Comparison of ENCODE assay signal across 8 cellular contexts in genomic region chr1:241847796-241848668, GRCh38. TPM values are rescaled to one million over a fixed set of nuclear protein-coding genes. Genes with fewer than 3 reads are reported as not detected.
DNase-seq lines count a peak whose midpoint lies in the region; ATAC-seq, FAIRE-seq and TF ChIP-seq lines count a peak whose summit lies in the region.

EXO1 (plus strand) TSS chr1:241848204; CDS start chr1:241850426, 2,222 bp downstream.

- H3K36me3 ChIP-seq in adrenal gland (replicated peaks in 1 of 2), result no peaks in the 10 kb centered on the region
- H3K36me3 ChIP-seq in urinary bladder (ENCODE audit: insufficient read depth), result no peaks in the 10 kb centered on the region

- ATAC-seq in HG02840 (IDR thresholded peaks at IDR 0.05; ENCODE audit: low FRiP score, unreplicated experiment) (peak; percentile 98), left cardiac atrium (peak; percentile 99)

- H3K27ac Mint-ChIP-seq in progenitor cell of endocrine pancreas, result peak within 1 kb of the TSS; percentile 96

- H3K4me3 ChIP-seq in adrenal gland (peak within 1 kb of the TSS; percentile 65 to 99 (median 92)), urinary bladder (ENCODE audit: low read depth, low read length) (peak within 1 kb of the TSS; percentile 63)

- H3K4me3 Mint-ChIP-seq in progenitor cell of endocrine pancreas (ENCODE audit: low read depth), result peak within 1 kb of the TSS; percentile 98

- TF ChIP-seq CTCF in adrenal gland (IDR thresholded peaks at IDR 0.05) (peak in 1 of 6 experiments; percentile 32), progenitor cell of endocrine pancreas (IDR thresholded peaks at IDR 0.05; ENCODE audit: unreplicated experiment) (peak; percentile 31)

- no peaks in the 10 kb centered on the region for H3K27me3 ChIP-seq in adrenal gland

- WGBS in adrenal gland, 4 donors, result 0 to 2% (median 1%) methylated on average over 32 to 68 of the region's 68 CpGs
- under 1% methylated on average over 68 of the region's 68 CpGs for WGBS in urinary bladder

- DNase-seq in GM12892 (ENCODE audit: insufficient read length), result peak; percentile 86
- peak; percentile 93 for DNase-seq in NCI-H1436 (lab: John Stamatoyannopoulos, UW)
- peak; percentile 67 to 95 (median 80) for DNase-seq in T-helper 1 cell
- peak; percentile 85 to 93 (median 90) for DNase-seq in adrenal gland
- peak; percentile 92 for DNase-seq in left cardiac atrium
- peak; percentile 66 for DNase-seq in progenitor cell of endocrine pancreas (ENCODE audit: low spot score, unreplicated experiment)

- peak within 1 kb of the TSS; percentile 73 to 99 (median 94) for H3K27ac ChIP-seq in adrenal gland
- H3K27ac ChIP-seq in urinary bladder (ENCODE audit: low read depth), result peak within 1 kb of the TSS; percentile 97

- peaks cover 5% of the 10 kb centered on the region for H3K27me3 Mint-ChIP-seq in progenitor cell of endocrine pancreas

- H3K4me1 ChIP-seq in adrenal gland (replicated peaks in 1 of 2) (peaks cover 5 to 11% of the 10 kb centered on the region in 2 donors), urinary bladder (ENCODE audit: insufficient read depth) (no peaks in the 10 kb centered on the region)

- H3K4me1 Mint-ChIP-seq in progenitor cell of endocrine pancreas (ENCODE audit: low read depth), result peaks cover 19% of the 10 kb centered on the region

- TF ChIP-seq POLR2A in GM12892 (IDR thresholded peaks at IDR 0.05; ENCODE audit: low read depth, low read length), result peak; percentile 82; the same call in 1 of the 2 replicates
- TF ChIP-seq POLR2A in adrenal gland (IDR thresholded peaks at IDR 0.05), result no peak

- no peaks in the 10 kb centered on the region for H3K36me3 Mint-ChIP-seq in progenitor cell of endocrine pancreas (ENCODE audit: insufficient read depth)

- H3K9me3 ChIP-seq in adrenal gland (replicated peaks in 1 of 3), result no peaks in the 10 kb centered on the region

- FAIRE-seq in GM12892 (lab: Jason Lieb, UNC), result peak; percentile 94

- intact Hi-C loops in adrenal gland (cut with DNase I), result no loop called here
- intact Hi-C loops in left cardiac atrium (cut with DNase I), result no loop called here

- no peaks in the 10 kb centered on the region for H3K9me3 Mint-ChIP-seq in progenitor cell of endocrine pancreas (ENCODE audit: low read depth)

RNA-seq across cellular contexts. Expression of gene EXO1, which starts in this region (rescaled TPM):
- polyA plus RNA-seq in GM12892 (2012; ENCODE audit: missing spikeins), result 20.5 TPM
- total RNA-seq in adrenal gland (1 to 10 TPM in 2 of 8 donors, under 1 TPM in 5, not detected in 1; 0.14 to 1.8 (median 0.87) TPM), left cardiac atrium (1 to 10 TPM in 1 of 2 donors, under 1 TPM in 1; 0.24 to 1.1 TPM), progenitor cell of endocrine pancreas (12.5 and 16.2 TPM in 2 replicates), urinary bladder (7.9 TPM)
- polyA plus RNA-seq in adrenal gland (1 to 10 TPM in 1 of 3 donors, under 1 TPM in 1, not detected in 1; 0.13 to 2.0 TPM), urinary bladder (0.13 TPM)

Comparison
In these comparisons a context has a peak if more than half of its experiments do, and no peak if none do; other contexts are left out.
1. Peak in every context shown above with its lines: DNase-seq, ATAC-seq, H3K4me3 ChIP-seq and H3K27ac ChIP-seq.